Comparison of ENCODE assay signal across 19 cellular contexts in genomic region chr2:128562471-128563347, GRCh38.
DNase-seq lines count a peak whose midpoint lies in the region; ATAC-seq, FAIRE-seq and TF ChIP-seq lines count a peak whose summit lies in the region.
"Had no signal": no experiment of that assay in that cellular context is flagged by ENCODE, and none has a peak within 500 bp of the region (broad histone marks: within the 10 kb centered on the region; RNA-seq: fewer than 3 reads in every experiment).

No MANE protein-coding gene starts in this region.

- TF ChIP-seq CTCF in astrocyte (IDR thresholded peaks at IDR 0.05; ENCODE audit: insufficient read depth, low read depth, low read length) (no peak), HepG2 (CRISPR knock-in tag; IDR thresholded peaks at IDR 0.05) (no peak)

- peaks cover 13% of the 10 kb centered on the region for H3K27me3 Mint-ChIP-seq in astrocyte (ENCODE audit: low read depth, unreplicated experiment)
- peaks cover 16% of the 10 kb centered on the region for H3K27me3 Mint-ChIP-seq in stimulated activated memory B cell treated with anti-CD40 and anti-IgM and Interleukin-4, amounts not matched to agents 10 μg/mL and 1 μg/mL and 100 μg/mL, for 72 hours
- H3K27me3 Mint-ChIP-seq: activated CD4-positive, alpha-beta T cell treated with anti-CD3 and anti-CD28 coated beads for 36 hours had no signal

- H4K20me1 ChIP-seq in astrocyte (ENCODE audit: insufficient read depth, low read length) (no peaks in the 10 kb centered on the region), HepG2 (ENCODE audit: insufficient read depth, low read length) (no peaks in the 10 kb centered on the region)

- CTCF ChIA-PET in HepG2 (lab: Yijun Ruan, JAX; ENCODE audit: low intra/inter-chr PET ratio, low total read pairs): no interaction called here

- peak overlapping the region; percentile 18 for H2AFZ ChIP-seq in astrocyte (ENCODE audit: low read depth, low read length)
- H2AFZ ChIP-seq in HepG2 (ENCODE audit: low read length): no peak overlapping the region

- intact Hi-C loops in HepG2 (cut with micrococcal nuclease; ENCODE audit: unreplicated experiment): no loop called here

- H3K27ac ChIP-seq in astrocyte (ENCODE audit: low read depth, low read length) (peak overlapping the region; percentile 74), HepG2 (ENCODE audit: extremely low read length, insufficient read depth, low read length) (no peak overlapping the region)

- no peak for TF ChIP-seq EP300 in HepG2 (IDR thresholded peaks at IDR 0.05; ENCODE audit: low read depth in 2 of 2, low read length in 2 of 2)
- no peak for TF ChIP-seq EP300 in HepG2 (CRISPR knock-in tag; IDR thresholded peaks at IDR 0.05; ENCODE audit: borderline replicate concordance)

- in situ Hi-C loops in HepG2 (cut with HindIII; ENCODE audit: extremely low pct_ligation_motif_present, low pct_unique_long_range_greater_than_20kb): no loop called here

- H3K27me3 ChIP-seq in astrocyte (ENCODE audit: insufficient read depth, low read length): no peaks in the 10 kb centered on the region
- H3K27me3 ChIP-seq in HepG2 (ENCODE audit: control insufficient read depth in 1 of 2, insufficient read depth in 2 of 2, low read length in 2 of 2): peaks cover 0 to 25% of the 10 kb centered on the region in 2 experiments; a peak in 3 of 5 replicates

- H3K9ac ChIP-seq in astrocyte (ENCODE audit: low read length) (peak overlapping the region; percentile 36), HepG2 (ENCODE audit: insufficient read depth, low read depth, low read length) (no peak overlapping the region)

- WGBS in HepG2 (ENCODE audit: low lambda C conversion rate): 69% methylated on average over 6 of the region's 7 CpGs

- H3K4me1 Mint-ChIP-seq in astrocyte (ENCODE audit: low read depth, unreplicated experiment): peaks cover 15% of the 10 kb centered on the region
- H3K4me1 Mint-ChIP-seq in stimulated activated memory B cell treated with anti-CD40 and anti-IgM and Interleukin-4, amounts not matched to agents 10 μg/mL and 1 μg/mL and 100 μg/mL, for 72 hours: no peaks in the 10 kb centered on the region
- H3K4me1 Mint-ChIP-seq: activated CD4-positive, alpha-beta T cell treated with anti-CD3 and anti-CD28 coated beads for 36 hours; activated naive CD8-positive, alpha-beta T cell treated with anti-CD3 and anti-CD28 coated beads, Interleukin-2, amount 10 ng/mL, durations not matched to agents 7 days and 5 days; CD8-positive, alpha-beta memory T cell had no signal

- peaks cover 22% of the 10 kb centered on the region for H3K4me1 ChIP-seq in astrocyte (ENCODE audit: insufficient read depth, low read length)
- no peaks in the 10 kb centered on the region for H3K4me1 ChIP-seq in HepG2 (ENCODE audit: insufficient read depth, low read length)

- BruUV-seq in HepG2 (replicated peaks; lab: Mats Ljungman, UMichigan): no TSS peak

- H3K79me2 ChIP-seq in astrocyte (ENCODE audit: insufficient read depth, low read length): no peaks in the 10 kb centered on the region
- no peaks in the 10 kb centered on the region for H3K79me2 ChIP-seq in HepG2 (ENCODE audit: insufficient read depth, low read length)

- peak; percentile 9 for ATAC-seq in stimulated activated memory B cell treated with anti-CD40 and anti-IgM and Interleukin-4, amounts not matched to agents 10 μg/mL and 1 μg/mL and 100 μg/mL, for 72 hours
- ATAC-seq in HepG2: no peak
- ATAC-seq: activated CD4-positive, alpha-beta T cell treated with anti-CD3 and anti-CD28 coated beads for 36 hours; effector memory CD8-positive, alpha-beta T cell had no signal

- H3K27ac Mint-ChIP-seq in astrocyte (ENCODE audit: unreplicated experiment): peak overlapping the region; percentile 87
- no peak overlapping the region for H3K27ac Mint-ChIP-seq in stimulated activated memory B cell treated with anti-CD40 and anti-IgM and Interleukin-4, amounts not matched to agents 10 μg/mL and 1 μg/mL and 100 μg/mL, for 72 hours
- H3K27ac Mint-ChIP-seq: activated CD4-positive, alpha-beta T cell treated with anti-CD3 and anti-CD28 coated beads for 36 hours; activated naive CD8-positive, alpha-beta T cell treated with anti-CD3 and anti-CD28 coated beads, Interleukin-2, amount 10 ng/mL, durations not matched to agents 7 days and 5 days; activated T-helper 2 cell treated with anti-CD3 and anti-CD28 coated beads, Interferon-gamma antibody, Interleukin-2, Interleukin-4, amounts not matched to agents 10 μg/mL and 5 μg/mL and 100 μg/mL, durations not matched to agents 14 hours and 24 hours and 36 hours; CD8-positive, alpha-beta memory T cell; effector memory CD8-positive, alpha-beta T cell had no signal

- POLR2A ChIA-PET in HepG2 (lab: Yijun Ruan, JAX): no interaction called here

- no peak for TF ChIP-seq RAD21 in HepG2 (CRISPR knock-in tag; IDR thresholded peaks at IDR 0.05)

- H3K36me3 ChIP-seq in astrocyte (ENCODE audit: insufficient read depth, low read length): no peaks in the 10 kb centered on the region
- H3K36me3 ChIP-seq in HepG2 (replicated peaks in 1 of 2; ENCODE audit: control insufficient read depth in 1 of 2, insufficient read depth in 2 of 2, low read length in 2 of 2): no peaks in the 10 kb centered on the region

- TF ChIP-seq POLR2A in GM12892 (IDR thresholded peaks at IDR 0.05; ENCODE audit: low read depth, low read length) (no peak), HepG2 (IDR thresholded peaks at IDR 0.05; ENCODE audit: insufficient read depth in 1 of 2, low read depth in 2 of 2, low read length in 2 of 2) (no peak)

- H3K9me3 ChIP-seq in astrocyte (ENCODE audit: insufficient read depth, low read depth, low read length) (no peaks in the 10 kb centered on the region), HepG2 (ENCODE audit: low read length) (no peaks in the 10 kb centered on the region)

- FAIRE-seq in astrocyte (lab: Jason Lieb, UNC) (no peak), GM12892 (lab: Jason Lieb, UNC) (no peak), HepG2 (lab: Jason Lieb, UNC) (no peak)
- FAIRE-seq: GM18507, HTR-8/SVneo had no signal

- H3K4me3 Mint-ChIP-seq in astrocyte (ENCODE audit: unreplicated experiment): no peak overlapping the region
- no peak overlapping the region for H3K4me3 Mint-ChIP-seq in stimulated activated memory B cell treated with anti-CD40 and anti-IgM and Interleukin-4, amounts not matched to agents 10 μg/mL and 1 μg/mL and 100 μg/mL, for 72 hours
- H3K4me3 Mint-ChIP-seq: activated CD4-positive, alpha-beta T cell treated with anti-CD3 and anti-CD28 coated beads for 36 hours; activated naive CD8-positive, alpha-beta T cell treated with anti-CD3 and anti-CD28 coated beads, Interleukin-2, amount 10 ng/mL, durations not matched to agents 7 days and 5 days; CD8-positive, alpha-beta memory T cell; effector memory CD8-positive, alpha-beta T cell had no signal

- H3K36me3 Mint-ChIP-seq in astrocyte (ENCODE audit: low read depth, unreplicated experiment): no peaks in the 10 kb centered on the region
- H3K36me3 Mint-ChIP-seq in stimulated activated memory B cell treated with anti-CD40 and anti-IgM and Interleukin-4, amounts not matched to agents 10 μg/mL and 1 μg/mL and 100 μg/mL, for 72 hours: no peaks in the 10 kb centered on the region
- H3K36me3 Mint-ChIP-seq: activated naive CD8-positive, alpha-beta T cell treated with anti-CD3 and anti-CD28 coated beads, Interleukin-2, amount 10 ng/mL, durations not matched to agents 7 days and 5 days; CD8-positive, alpha-beta memory T cell had no signal

- H3K9me3 Mint-ChIP-seq in astrocyte (ENCODE audit: unreplicated experiment): no peaks in the 10 kb centered on the region
- no peaks in the 10 kb centered on the region for H3K9me3 Mint-ChIP-seq in stimulated activated memory B cell treated with anti-CD40 and anti-IgM and Interleukin-4, amounts not matched to agents 10 μg/mL and 1 μg/mL and 100 μg/mL, for 72 hours
- H3K9me3 Mint-ChIP-seq: activated naive CD8-positive, alpha-beta T cell treated with anti-CD3 and anti-CD28 coated beads, Interleukin-2, amount 10 ng/mL, durations not matched to agents 7 days and 5 days; activated T-helper 2 cell treated with anti-CD3 and anti-CD28 coated beads, Interferon-gamma antibody, Interleukin-2, Interleukin-4, amounts not matched to agents 10 μg/mL and 5 μg/mL and 100 μg/mL, durations not matched to agents 14 hours and 24 hours and 36 hours; CD8-positive, alpha-beta memory T cell; effector memory CD8-positive, alpha-beta T cell had no signal

- DNase-seq in ELR (ENCODE audit: low read depth) (peak; percentile 7), astrocyte (ENCODE audit: low read depth) (peak; percentile 69), hepatic stellate cell (ENCODE audit: low spot score) (peak; percentile 57), GM12892 (ENCODE audit: insufficient read length) (no peak), CD1c-positive myeloid dendritic cell (ENCODE audit: extremely low spot score) (no peak), COLO829 (ENCODE audit: low spot score) (no peak), HepG2 (ENCODE audit: low spot score) (no peak)
- DNase-seq: activated CD4-positive, alpha-beta T cell treated with anti-CD3 and anti-CD28 coated beads for 36 hours; activated naive CD8-positive, alpha-beta T cell treated with anti-CD3 and anti-CD28 coated beads, Interleukin-2, amount 10 ng/mL, durations not matched to agents 7 days and 5 days; CD8-positive, alpha-beta memory T cell; effector memory CD8-positive, alpha-beta T cell; NCI-H1105 treated with DMSO at 0.1 percent for 48 hours; NCI-H2081 treated with DMSO at 0.1 percent for 48 hours; NCI-H524; RPMI8226 had no signal

- H3K4me2 ChIP-seq in astrocyte (ENCODE audit: low read length): peak overlapping the region; percentile 17
- H3K4me2 ChIP-seq in HepG2 (ENCODE audit: low read depth, low read length): no peak overlapping the region

- H3K4me3 ChIP-seq in astrocyte (ENCODE audit: insufficient read depth, low read depth, low read length) (no peak overlapping the region), HepG2 (replicated peaks in 1 of 3; ENCODE audit: insufficient read depth in 1 of 3, low read depth in 2 of 3, low read length in 3 of 3) (no peak overlapping the region)

TF ChIP-seq in HepG2, 621 proteins besides CTCF, POLR2A, EP300 and RAD21 (continues in another document):
- TF ChIP-seq RNF219 (CRISPR knock-in tag; IDR thresholded peaks at IDR 0.05) (no peak), ONECUT2 (CRISPR knock-in tag; IDR thresholded peaks at IDR 0.05) (no peak), WIZ (CRISPR knock-in tag; IDR thresholded peaks at IDR 0.05) (no peak)

Comparison
In these comparisons a context has a peak if more than half of its experiments do, and no peak if none do; other contexts are left out.
1. DNase-seq: peak in ELR (single experiment), astrocyte (single experiment) and hepatic stellate cell (single experiment); none in GM12892 (single experiment), CD1c-positive myeloid dendritic cell (single experiment), COLO829 (single experiment) and HepG2 (single experiment).